In genomic region chr10:93288679-93289634, GRCh38 we compare ENCODE assay signal across 9 cellular contexts.
DNase-seq lines count a peak whose midpoint lies in the region; ATAC-seq, FAIRE-seq and TF ChIP-seq lines count a peak whose summit lies in the region.
"Had no signal": no experiment of that assay in that cellular context is flagged by ENCODE, and none has a peak within 500 bp of the region (broad histone marks: within the 10 kb centered on the region; RNA-seq: fewer than 3 reads in every experiment).

No MANE protein-coding gene starts in this region.

- no peak overlapping the region for H3K4me3 ChIP-seq in esophagus muscularis mucosa
- no peak overlapping the region for H3K4me3 ChIP-seq in naive thymus-derived CD4-positive, alpha-beta T cell (ENCODE audit: low read length)

- H3K27ac ChIP-seq in esophagus muscularis mucosa (replicated peaks in 1 of 4), result no peak overlapping the region
- H3K27ac ChIP-seq in naive thymus-derived CD4-positive, alpha-beta T cell (ENCODE audit: low read depth, low read length), result no peak overlapping the region

- H3K4me1 ChIP-seq in esophagus muscularis mucosa, result peaks cover 0 to 6% (median 5%) of the 10 kb centered on the region in 4 donors
- no peaks in the 10 kb centered on the region for H3K4me1 ChIP-seq in naive thymus-derived CD4-positive, alpha-beta T cell (ENCODE audit: control insufficient read depth in 2 of 2, insufficient read depth in 2 of 2, low read length in 2 of 2)

- TF ChIP-seq CTCF in AG09319 (IDR thresholded peaks at IDR 0.05; ENCODE audit: low read depth, low read length) (peak; percentile 68), esophagus muscularis mucosa (IDR thresholded peaks at IDR 0.05) (peak; percentile 78 to 86 (median 79))

- intact Hi-C loops in esophagus muscularis mucosa (cut with DNase I), result loop anchor here (2.0 to 5.0 kb wide), 2 partner anchors 172 to 208 kb away; no protein-coding TSS in a partner anchor
- intact Hi-C loops in naive thymus-derived CD4-positive, alpha-beta T cell (cut with micrococcal nuclease), result loop anchor here (1.0 to 5.0 kb wide), 5 partner anchors 173 to 402 kb away; no protein-coding TSS in a partner anchor

- peaks cover 0 to 1% (median 0%) of the 10 kb centered on the region in 11 donors for H3K9me3 Mint-ChIP-seq in naive thymus-derived CD4-positive, alpha-beta T cell
- H3K9me3 Mint-ChIP-seq: IgD-negative memory B cell had no signal

- no peak overlapping the region for H3K4me3 Mint-ChIP-seq in naive thymus-derived CD4-positive, alpha-beta T cell
- H3K4me3 Mint-ChIP-seq: IgD-negative memory B cell had no signal

- H3K4me1 Mint-ChIP-seq in naive thymus-derived CD4-positive, alpha-beta T cell, result peaks cover 0 to 2% (median 0%) of the 10 kb centered on the region in 7 donors
- H3K4me1 Mint-ChIP-seq: IgD-negative memory B cell had no signal

- CTCF ChIA-PET in naive thymus-derived CD4-positive, alpha-beta T cell (lab: Charles Lee), result interaction anchor here (1.3 kb wide), 1 partner anchor 203 kb away, joined by 3 read pairs; no protein-coding TSS in a partner anchor

- TF ChIP-seq POLR2A in esophagus muscularis mucosa (IDR thresholded peaks at IDR 0.05; ENCODE audit: low read depth), result no peak

- 63% methylated on average over 20 of the region's 20 CpGs for WGBS in esophagus muscularis mucosa

- H3K27me3 Mint-ChIP-seq in naive thymus-derived CD4-positive, alpha-beta T cell, result peaks cover 0 to 6% (median 3%) of the 10 kb centered on the region in 5 donors

- peak; percentile 65 for ATAC-seq in naive thymus-derived CD4-positive, alpha-beta T cell
- no peak for ATAC-seq in GM19351 (IDR thresholded peaks at IDR 0.05; ENCODE audit: unreplicated experiment)

- H3K36me3 Mint-ChIP-seq in naive thymus-derived CD4-positive, alpha-beta T cell, result no peaks in the 10 kb centered on the region
- H3K36me3 Mint-ChIP-seq: IgD-negative memory B cell had no signal

- no peak for TF ChIP-seq EP300 in esophagus muscularis mucosa (IDR thresholded peaks at IDR 0.05)

- H3K9me3 ChIP-seq in esophagus muscularis mucosa, result no peaks in the 10 kb centered on the region
- no peaks in the 10 kb centered on the region for H3K9me3 ChIP-seq in naive thymus-derived CD4-positive, alpha-beta T cell (ENCODE audit: control insufficient read depth in 2 of 3, low read length in 3 of 3)

- no peaks in the 10 kb centered on the region for H3K27me3 ChIP-seq in esophagus muscularis mucosa
- no peaks in the 10 kb centered on the region for H3K27me3 ChIP-seq in naive thymus-derived CD4-positive, alpha-beta T cell (ENCODE audit: control insufficient read depth in 2 of 2, insufficient read depth in 2 of 2, low read length in 2 of 2)

- DNase-seq in AG09319 (ENCODE audit: extremely low read depth, low read depth) (peak; percentile 55), GM18507 (ENCODE audit: extremely low spot score, insufficient read length, low read depth) (peak; percentile 43), NCI-H748 (lab: John Stamatoyannopoulos, UW; ENCODE audit: unreplicated experiment) (peak; percentile 41), esophagus muscularis mucosa (ENCODE audit: extremely low spot score) (no peak), stromal cell of bone marrow (ENCODE audit: low read depth) (peak; percentile 68)
- DNase-seq in activated CD8-positive, alpha-beta memory T cell treated with anti-CD3 and anti-CD28 coated beads, Interleukin-2, amount 50 U/mL, for 48 hours, result peak; percentile 69
- DNase-seq in naive thymus-derived CD4-positive, alpha-beta T cell, result peak in 8 of 9 donors; percentile 11 to 57 (median 40)

- H3K27ac Mint-ChIP-seq in naive thymus-derived CD4-positive, alpha-beta T cell, result peak overlapping the region in 1 of 9 donors; percentile 12
- H3K27ac Mint-ChIP-seq: IgD-negative memory B cell had no signal

- POLR2A ChIA-PET in naive thymus-derived CD4-positive, alpha-beta T cell (lab: Charles Lee), result no interaction called here

- no peaks in the 10 kb centered on the region for H3K36me3 ChIP-seq in esophagus muscularis mucosa
- H3K36me3 ChIP-seq in naive thymus-derived CD4-positive, alpha-beta T cell (ENCODE audit: control insufficient read depth in 2 of 3, insufficient read depth in 3 of 3, low read length in 3 of 3), result no peaks in the 10 kb centered on the region

- FAIRE-seq in GM18507 (lab: Jason Lieb, UNC), result peak; percentile 89
